In the genomic region with DNA sequence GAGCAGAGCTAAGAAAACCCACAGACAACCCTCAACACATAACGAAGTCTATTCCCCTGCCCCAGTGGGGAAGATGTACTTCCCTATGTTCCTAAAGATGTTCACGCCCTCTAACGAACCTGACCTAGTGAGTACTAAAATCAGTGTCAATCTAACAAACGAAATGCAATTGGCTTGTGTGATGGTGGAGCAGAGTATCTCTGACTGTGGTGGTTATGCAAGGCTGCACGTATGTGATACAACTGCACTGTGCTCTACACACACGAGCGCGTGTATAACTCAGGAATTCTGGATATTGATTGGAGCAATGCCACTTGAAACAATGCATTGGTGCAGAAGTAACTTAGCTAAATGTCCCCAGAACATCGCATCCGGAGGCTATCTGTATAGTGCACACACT, we compare ENCODE assay signal across 8 cellular contexts. TPM values are rescaled to one million over a fixed set of nuclear protein-coding genes. Genes with fewer than 3 reads are reported as not detected.
A peak's percentile ranks its signal among the peaks of the same experiment; 100 is the strongest.
DNase-seq lines count a peak whose midpoint lies in the region; ATAC-seq and TF ChIP-seq lines count a peak whose summit lies in the region.

No MANE protein-coding gene starts in this region.

- no peak overlapping the region for H3K4ac ChIP-seq in mesenchymal stem cell (ENCODE audit: low read depth in 1 of 2, low read length in 2 of 2)

- H3K9me3 ChIP-seq in breast epithelium (no peaks in the 10 kb centered on the region), mesenchymal stem cell (ENCODE audit: control insufficient read depth, low read length) (no peaks in the 10 kb centered on the region)

- H3K18ac ChIP-seq in mesenchymal stem cell (ENCODE audit: low read depth in 1 of 2, low read length in 2 of 2), result no peak overlapping the region

- H3K27me3 ChIP-seq in breast epithelium (no peaks in the 10 kb centered on the region), mesenchymal stem cell (ENCODE audit: control insufficient read depth in 1 of 2, insufficient read depth in 1 of 2, low read length in 2 of 2) (no peaks in the 10 kb centered on the region)

- H3K36me3 ChIP-seq in breast epithelium, result no peaks in the 10 kb centered on the region
- peaks cover 15 to 39% of the 10 kb centered on the region in 2 experiments for H3K36me3 ChIP-seq in mesenchymal stem cell (ENCODE audit: control insufficient read depth in 1 of 2, insufficient read depth in 2 of 2, low read depth in 1 of 2, low read length in 2 of 2)

- intact Hi-C loops in breast epithelium (cut with DNase I; ENCODE audit: low total_unique reads), result no loop called here

- peaks cover 3 to 11% of the 10 kb centered on the region in 2 donors for H3K4me1 ChIP-seq in breast epithelium
- H3K4me1 ChIP-seq in mesenchymal stem cell (ENCODE audit: control insufficient read depth, insufficient read depth, low read depth, low read length), result peaks cover 23% of the 10 kb centered on the region

- no peak overlapping the region for H2BK120ac ChIP-seq in mesenchymal stem cell (ENCODE audit: low read depth, low read length)

- WGBS in mesenchymal stem cell, result 55% methylated on average over 10 of the region's 10 CpGs

- peaks cover 15% of the 10 kb centered on the region for H3K79me1 ChIP-seq in mesenchymal stem cell (replicated peaks; ENCODE audit: low read length, poor library complexity, severe bottlenecking)

- peak overlapping the region; percentile 89 for H3K4me2 ChIP-seq in mesenchymal stem cell (ENCODE audit: low read length, poor library complexity, severe bottlenecking)

- no peak overlapping the region for H2BK15ac ChIP-seq in mesenchymal stem cell (ENCODE audit: low read depth, poor library complexity, severe bottlenecking)

- H2AFZ ChIP-seq in mesenchymal stem cell (ENCODE audit: low read depth, low read length), result peak overlapping the region; percentile 97

- no peak overlapping the region for H2BK5ac ChIP-seq in mesenchymal stem cell (ENCODE audit: low read depth, low read length, poor library complexity, severe bottlenecking)

- no peak for TF ChIP-seq POLR2A in breast epithelium (IDR thresholded peaks at IDR 0.05)

- no peak overlapping the region for H2AK5ac ChIP-seq in mesenchymal stem cell (ENCODE audit: low read length, severe bottlenecking)

- H3K14ac ChIP-seq in mesenchymal stem cell (ENCODE audit: low read length in 2 of 2), result peak overlapping the region in 1 of 2 experiments; percentile 96

- H2BK12ac ChIP-seq in mesenchymal stem cell (ENCODE audit: low read length in 2 of 2), result no peak overlapping the region

- H3K4me3 ChIP-seq in breast epithelium (peak overlapping the region; percentile 87 to 94 (median 90)), mesenchymal stem cell (ENCODE audit: insufficient read depth in 1 of 2, low read depth in 1 of 2, low read length in 2 of 2) (peak overlapping the region in 1 of 2 experiments; percentile 82)

- peak overlapping the region; percentile 95 for H3K27ac ChIP-seq in C4-2B
- H3K27ac ChIP-seq in breast epithelium, result peak overlapping the region; percentile 86 to 94
- H3K27ac ChIP-seq in mesenchymal stem cell (ENCODE audit: low read length, poor library complexity, severe bottlenecking), result no peak overlapping the region

- ATAC-seq in HG02970 (IDR thresholded peaks at IDR 0.05; ENCODE audit: low FRiP score, unreplicated experiment), result no peak
- no peak for ATAC-seq in HG02759 (IDR thresholded peaks at IDR 0.05; ENCODE audit: unreplicated experiment)
- no peak for ATAC-seq in GM18867 (IDR thresholded peaks at IDR 0.05; ENCODE audit: unreplicated experiment)

- no peak overlapping the region for H4K8ac ChIP-seq in mesenchymal stem cell (ENCODE audit: low read length)

- H4K91ac ChIP-seq in mesenchymal stem cell (ENCODE audit: low read length), result no peak overlapping the region

- H3K9ac ChIP-seq in mesenchymal stem cell (ENCODE audit: low read length), result peak overlapping the region; percentile 83

- TF ChIP-seq CTCF in C4-2B (conservative IDR thresholded peaks at IDR 0.05) (no peak), breast epithelium (IDR thresholded peaks at IDR 0.05) (no peak)

- DNase-seq in Kasumi-1 (lab: John Stamatoyannopoulos, UW), result peak; percentile 57 to 73
- DNase-seq in breast epithelium (ENCODE audit: low spot score in 2 of 2), result peak in 1 of 2 donors; percentile 1
- peak; percentile 52 for DNase-seq in mesenchymal stem cell
- DNase-seq in OCI-M2 (lab: John Stamatoyannopoulos, UW; ENCODE audit: unreplicated experiment), result no peak

- peak overlapping the region in 1 of 2 experiments; percentile 95 for H3K23ac ChIP-seq in mesenchymal stem cell (ENCODE audit: low read length in 2 of 2)

RNA-seq across cellular contexts. Expression of gene ANKRD16, which starts 1.3 kb away (rescaled TPM):
- 10 to 100 TPM in 1 of 3 donors, 1 to 10 TPM in 2; 5.9 to 13.1 (median 8.8) TPM for total RNA-seq in breast epithelium
- polyA plus RNA-seq in mesenchymal stem cell (2013, experiment 1 of 2), result 2.3 TPM
- polyA plus RNA-seq in mesenchymal stem cell (2013, experiment 2 of 2), result 2.3 TPM

RNA-seq across cellular contexts. Expression of gene FBH1, which starts 1.7 kb away (rescaled TPM):
- total RNA-seq in breast epithelium, result 100 to 1,000 TPM in 2 of 3 donors, 10 to 100 TPM in 1; 91.2 to 115 (median 109) TPM
- polyA plus RNA-seq in mesenchymal stem cell (2013, experiment 1 of 2), result 34.4 TPM
- polyA plus RNA-seq in mesenchymal stem cell (2013, experiment 2 of 2), result 30.4 TPM
